Comparison of ENCODE assay signal across 9 cellular contexts in genomic region chr2:226985227-226985946, GRCh38.
DNase-seq lines count a peak whose midpoint lies in the region; ATAC-seq, FAIRE-seq and TF ChIP-seq lines count a peak whose summit lies in the region.
"Had no signal": no experiment of that assay in that cellular context is flagged by ENCODE, and none has a peak within 500 bp of the region (broad histone marks: within the 10 kb centered on the region; RNA-seq: fewer than 3 reads in every experiment).

No MANE protein-coding gene starts in this region.

- peak overlapping the region; percentile 54 for H2AFZ ChIP-seq in neuronal stem cell (ENCODE audit: low read length)

- H3K4me1 Mint-ChIP-seq in stimulated activated naive CD8-positive, alpha-beta T cell treated with anti-CD3 and anti-CD28 coated beads, Interleukin-15, amount 100 ng/mL, for 72 hours, result peaks cover 34% of the 10 kb centered on the region
- peaks cover 28% of the 10 kb centered on the region for H3K4me1 Mint-ChIP-seq in HFFc6 (ENCODE audit: low read depth)

- FAIRE-seq in TTC549 (lab: Jason Lieb, UNC), result peak; percentile 92

- no peak overlapping the region for H2BK5ac ChIP-seq in neuronal stem cell (ENCODE audit: low read length)

- WGBS in neuronal stem cell (ENCODE audit: extremely low coverage in 2 of 2, insufficient read length in 2 of 2, insufficient replicate concordance in 1 of 2), 2 donors, result no CpG with 5 or more reads among the region's 10 CpGs

- H4K8ac ChIP-seq in neuronal stem cell (ENCODE audit: low read depth, low read length), result no peak overlapping the region

- no peak overlapping the region for H2BK15ac ChIP-seq in neuronal stem cell (ENCODE audit: low read length)

- H3K23ac ChIP-seq in neuronal stem cell (ENCODE audit: low read depth, low read length, poor library complexity), result no peak overlapping the region

- no peak overlapping the region for H3K4me2 ChIP-seq in neuronal stem cell (ENCODE audit: insufficient read depth, low read length, poor library complexity, severe bottlenecking)

- H3K27me3 ChIP-seq in neuronal stem cell (ENCODE audit: control insufficient read depth in 3 of 3, insufficient read depth in 3 of 3, low read depth in 1 of 3, low read length in 3 of 3), result no peaks in the 10 kb centered on the region
- H3K27me3 ChIP-seq: neutrophil had no signal

- H3K4me3 ChIP-seq in fibroblast of the aortic adventitia (ENCODE audit: low read depth, low read length) (no peak overlapping the region), neuronal stem cell (ENCODE audit: low read length in 2 of 2) (no peak overlapping the region)

- no peaks in the 10 kb centered on the region for H3K36me3 ChIP-seq in neuronal stem cell (replicated peaks in 1 of 2; ENCODE audit: control insufficient read depth in 2 of 2, insufficient read depth in 2 of 2, low read length in 2 of 2)
- H3K36me3 ChIP-seq: neutrophil had no signal

- H3K9me3 Mint-ChIP-seq in stimulated activated naive CD8-positive, alpha-beta T cell treated with anti-CD3 and anti-CD28 coated beads, Interleukin-15, amount 100 ng/mL, for 72 hours, result no peaks in the 10 kb centered on the region
- H3K9me3 Mint-ChIP-seq in HFFc6, result no peaks in the 10 kb centered on the region

- no peak overlapping the region for H2BK120ac ChIP-seq in neuronal stem cell (ENCODE audit: low read depth, low read length)

- H3K4me1 ChIP-seq in neuronal stem cell (ENCODE audit: control insufficient read depth in 2 of 2, insufficient read depth in 1 of 2, low read depth in 1 of 2, low read length in 2 of 2), result peaks cover 2 to 8% of the 10 kb centered on the region in 2 donors

- TF ChIP-seq CTCF in HFFc6 (IDR thresholded peaks at IDR 0.05) (peak; percentile 92), fibroblast of the aortic adventitia (IDR thresholded peaks at IDR 0.05; ENCODE audit: insufficient read depth, low read length) (peak; percentile 64)

- H3K36me3 Mint-ChIP-seq in HFFc6 (ENCODE audit: low read depth), result no peaks in the 10 kb centered on the region; the same call in 1 of the 2 replicates

- no peaks in the 10 kb centered on the region for H3K79me1 ChIP-seq in neuronal stem cell (ENCODE audit: low read depth, low read length)

- no peaks in the 10 kb centered on the region for H3K27me3 Mint-ChIP-seq in stimulated activated naive CD8-positive, alpha-beta T cell treated with anti-CD3 and anti-CD28 coated beads, Interleukin-15, amount 100 ng/mL, for 72 hours
- no peaks in the 10 kb centered on the region; the same call in 1 of the 2 replicates for H3K27me3 Mint-ChIP-seq in HFFc6 (ENCODE audit: insufficient read depth)

- no peak overlapping the region for H2BK12ac ChIP-seq in neuronal stem cell (ENCODE audit: low read length)

- peak overlapping the region in 1 of 2 donors; percentile 76 for H3K27ac Mint-ChIP-seq in stimulated activated naive CD8-positive, alpha-beta T cell treated with anti-CD3 and anti-CD28 coated beads, Interleukin-15, amount 100 ng/mL, for 72 hours
- H3K27ac Mint-ChIP-seq in HFFc6, result peak overlapping the region; percentile 40; the same call in 1 of the 2 replicates

- no peak overlapping the region for H3K9ac ChIP-seq in neuronal stem cell (ENCODE audit: low read depth, low read length, poor library complexity)

- no peak overlapping the region for H3K27ac ChIP-seq in neuronal stem cell (replicated peaks; ENCODE audit: low read length)
- H3K27ac ChIP-seq: neutrophil had no signal

- H4K91ac ChIP-seq in neuronal stem cell (ENCODE audit: low read depth, low read length, poor library complexity), result no peak overlapping the region

- H3K14ac ChIP-seq in neuronal stem cell (ENCODE audit: low read length), result no peak overlapping the region

- H2AK5ac ChIP-seq in neuronal stem cell (ENCODE audit: low read depth, low read length), result no peak overlapping the region

- H3K9me3 ChIP-seq in neuronal stem cell (replicated peaks in 1 of 2; ENCODE audit: control insufficient read depth in 2 of 2, insufficient read depth in 1 of 2, low read depth in 1 of 2, low read length in 2 of 2), result no peaks in the 10 kb centered on the region
- H3K9me3 ChIP-seq: neutrophil had no signal

- no peak overlapping the region for H3K4me3 Mint-ChIP-seq in stimulated activated naive CD8-positive, alpha-beta T cell treated with anti-CD3 and anti-CD28 coated beads, Interleukin-15, amount 100 ng/mL, for 72 hours
- peak overlapping the region; percentile 61; the same call in 1 of the 2 replicates for H3K4me3 Mint-ChIP-seq in HFFc6

- DNase-seq in stimulated activated naive CD8-positive, alpha-beta T cell treated with anti-CD3 and anti-CD28 coated beads, Interleukin-15, amount 100 ng/mL, for 72 hours, result no peak
- no peak for DNase-seq in stimulated activated naive CD8-positive, alpha-beta T cell treated with anti-CD3 and anti-CD28 coated beads, Interleukin-15, Interleukin-2, amounts not matched to agents 100 U/mL and 50 U/mL, for 24 hours
- DNase-seq in HFFc6 (peak; percentile 79), NCI-H1436 treated with DMSO at 0.1 percent for 48 hours (lab: John Stamatoyannopoulos, UW) (peak; percentile 18), fibroblast of the aortic adventitia (ENCODE audit: low read depth) (peak; percentile 90), neuronal stem cell (ENCODE audit: low spot score) (peak; percentile 57)
- no peak for DNase-seq in activated CD8-positive, alpha-beta memory T cell treated with anti-CD3 and anti-CD28 coated beads for 24 hours

- no peak overlapping the region for H3K4ac ChIP-seq in neuronal stem cell (ENCODE audit: low read length)

- ATAC-seq in stimulated activated naive CD8-positive, alpha-beta T cell treated with anti-CD3 and anti-CD28 coated beads, Interleukin-15, amount 100 ng/mL, for 72 hours, result peak; percentile 13
- no peak for ATAC-seq in stimulated activated naive CD8-positive, alpha-beta T cell treated with anti-CD3 and anti-CD28 coated beads, Interleukin-15, Interleukin-2, amounts not matched to agents 100 U/mL and 50 U/mL, for 24 hours

- H3K18ac ChIP-seq in neuronal stem cell (ENCODE audit: low read length), result no peak overlapping the region

Comparison
In these comparisons a context has a peak if more than half of its experiments do, and no peak if none do; other contexts are left out.
1. DNase-seq: peak in HFFc6 (single experiment), NCI-H1436 treated with DMSO at 0.1 percent for 48 hours (single experiment), fibroblast of the aortic adventitia (single experiment) and neuronal stem cell (single experiment); none in stimulated activated naive CD8-positive, alpha-beta T cell treated with anti-CD3 and anti-CD28 coated beads, Interleukin-15, amount 100 ng/mL, for 72 hours (0 of 2), stimulated activated naive CD8-positive, alpha-beta T cell treated with anti-CD3 and anti-CD28 coated beads, Interleukin-15, Interleukin-2, amounts not matched to agents 100 U/mL and 50 U/mL, for 24 hours (single experiment) and activated CD8-positive, alpha-beta memory T cell treated with anti-CD3 and anti-CD28 coated beads for 24 hours (single experiment).